ENCODE assay signal across 22 cellular contexts in the genomic region with DNA sequence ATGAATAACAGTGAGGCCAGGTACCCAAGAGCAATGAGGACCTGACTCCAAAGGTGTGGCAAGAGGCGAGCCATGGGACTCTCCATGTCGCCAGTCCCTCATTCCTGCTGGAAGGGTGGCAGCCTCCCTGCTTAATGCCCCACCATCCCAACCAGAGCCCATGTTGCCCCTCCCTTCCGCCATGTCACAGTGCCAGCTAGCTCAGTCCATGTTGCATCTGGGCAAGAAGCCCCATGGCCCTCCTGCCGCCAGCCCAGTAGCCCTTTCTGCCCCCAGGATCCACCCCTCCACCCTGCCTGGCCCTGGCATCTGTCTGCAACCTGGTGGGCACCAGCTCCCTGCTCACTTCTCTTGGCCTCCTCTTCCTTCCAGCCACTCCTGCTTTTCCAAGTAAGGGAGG. TPM values are rescaled to one million over a fixed set of nuclear protein-coding genes. Genes with fewer than 3 reads are reported as not detected.
"Had no signal": no experiment of that assay in that cellular context is flagged by ENCODE, and none has a peak within 500 bp of the region (broad histone marks: within the 10 kb centered on the region; RNA-seq: fewer than 3 reads in every experiment).

No MANE protein-coding gene starts in this region.

- H3K9me3 ChIP-seq: adrenal gland, Peyer's patch had no signal

- FAIRE-seq: bronchial epithelial cell, K562, TTC549 had no signal

- H3K27ac ChIP-seq: adrenal gland, Peyer's patch had no signal

- H3K4me3 ChIP-seq: adrenal gland, K562, Peyer's patch had no signal

- H3K27me3 ChIP-seq: adrenal gland, Peyer's patch had no signal

- ATAC-seq: activated CD8-positive, alpha-beta T cell treated with anti-CD3 and anti-CD28 coated beads for 36 hours; activated naive CD4-positive, alpha-beta T cell treated with anti-CD3 and anti-CD28 coated beads, Interleukin-2, amount 50 U/mL, for 72 hours; K562; PC-3 had no signal

- H3K36me3 ChIP-seq: adrenal gland, Peyer's patch had no signal

- DNase-seq: activated CD4-positive, alpha-beta T cell treated with anti-CD3 and anti-CD28 coated beads, Interleukin-2, amount 10 ng/mL, durations not matched to agents 24 days and 14 days; activated CD4-positive, alpha-beta T cell treated with anti-CD3 and anti-CD28 coated beads, Interleukin-2, amount 50 U/mL, for 4 hours; activated CD8-positive, alpha-beta T cell treated with anti-CD3 and anti-CD28 coated beads for 36 hours; activated gamma-delta T cell treated with Interleukin-2 at 50 U/mL for 16 hours; activated naive CD4-positive, alpha-beta T cell treated with anti-CD3 and anti-CD28 coated beads for 36 hours; activated T-cell treated with anti-CD3 and anti-CD28 coated beads, Interleukin-2, amount 50 U/mL, for 1 hour; adrenal gland; IMR-90; NCI-H1092 treated with DMSO at 0.1 percent for 48 hours; NCI-H1417; NCI-H146; NCI-H187 treated with DMSO at 0.1 percent for 48 hours; NCI-H2081; NCI-H226; NCI-H446 treated with DMSO at 0.1 percent for 48 hours; NK-92 treated with Interleukin-12 subunit alpha and Interleukin-12 subunit beta, amount 100 ng/mL, for 24 hours; PC-3; Peyer's patch had no signal

RNA-seq across cellular contexts. Expression of a gene that starts 6.0 kb away (rescaled TPM):
- total RNA-seq: bronchial epithelial cell, IMR-90, PC-3 had no signal
